Comparison of ENCODE assay signal across 8 cellular contexts in genomic region chr6:33204415-33205171, GRCh38. TPM values are rescaled to one million over a fixed set of nuclear protein-coding genes. Genes with fewer than 3 reads are reported as not detected.
DNase-seq lines count a peak whose midpoint lies in the region; ATAC-seq and TF ChIP-seq lines count a peak whose summit lies in the region.

HSD17B8 (plus strand) TSS chr6:33204655; CDS start chr6:33204669, 14 bp downstream.

- peaks cover 38% of the 10 kb centered on the region for H3K79me2 ChIP-seq in ACC112 (ENCODE audit: control insufficient read depth, insufficient read depth, low read length, unreplicated experiment)

- DNase-seq in NCI-H526 (lab: John Stamatoyannopoulos, UW): peak; percentile 69 to 96
- DNase-seq in activated CD4-positive, alpha-beta T cell treated with anti-CD3 and anti-CD28 coated beads, Interleukin-2, amount 50 U/mL, for 24 hours (ENCODE audit: low read depth in 1 of 2, low spot score in 1 of 2): peak; percentile 73 to 88
- peak; percentile 92 to 96 for DNase-seq in stimulated activated CD4-positive, alpha-beta T cell treated with anti-CD3 and anti-CD28 coated beads, Interleukin-2, amount 100 ng/mL, for 24 hours

- H3K27ac Mint-ChIP-seq in dendritic cell treated with granulocyte-macrophage colony-stimulating factor and Interleukin-4, amounts not matched to agents 40 ng/mL and 50 ng/mL, for 4 days: peak within 1 kb of the TSS; percentile 70

- H3K4me3 ChIP-seq in ACC112 (ENCODE audit: low read depth, low read length) (peak within 1 kb of the TSS; percentile 70), liver (ENCODE audit: low read depth in 1 of 3, low read length in 3 of 3) (peak within 1 kb of the TSS; percentile 38 to 68 (median 58))

- peaks cover 51% of the 10 kb centered on the region for H3K4me1 ChIP-seq in ACC112 (ENCODE audit: control insufficient read depth, insufficient read depth, low read length, unreplicated experiment)
- peaks cover 9 to 53% (median 37%) of the 10 kb centered on the region in 4 donors for H3K4me1 ChIP-seq in liver (ENCODE audit: control insufficient read depth in 4 of 4, insufficient read depth in 4 of 4, low read length in 3 of 4)

- peaks cover 69% of the 10 kb centered on the region for H3K36me3 Mint-ChIP-seq in dendritic cell treated with granulocyte-macrophage colony-stimulating factor and Interleukin-4, amounts not matched to agents 40 ng/mL and 50 ng/mL, for 4 days (ENCODE audit: low read depth)

- TF ChIP-seq CTCF in liver (IDR thresholded peaks at IDR 0.05; ENCODE audit: low read depth, low read length, missing input control): no peak

- peak; percentile 33 for ATAC-seq in GM18873 (IDR thresholded peaks at IDR 0.05; ENCODE audit: low FRiP score, unreplicated experiment)
- peak; percentile 51 for ATAC-seq in HG03354 (IDR thresholded peaks at IDR 0.05; ENCODE audit: poor library complexity, severe bottlenecking, unreplicated experiment)

- WGBS in liver: under 1% methylated on average over 47 of the region's 47 CpGs

- no peaks in the 10 kb centered on the region for H3K9me3 ChIP-seq in liver (ENCODE audit: control insufficient read depth in 4 of 4, low read length in 3 of 4)

- H3K9ac ChIP-seq in liver (ENCODE audit: low read depth in 1 of 2, low read length in 2 of 2): peak within 1 kb of the TSS; percentile 25 to 44

- peaks cover 76% of the 10 kb centered on the region for H3K4me1 Mint-ChIP-seq in dendritic cell treated with granulocyte-macrophage colony-stimulating factor and Interleukin-4, amounts not matched to agents 40 ng/mL and 50 ng/mL, for 4 days (ENCODE audit: low read depth)

- no peaks in the 10 kb centered on the region for H3K9me3 Mint-ChIP-seq in dendritic cell treated with granulocyte-macrophage colony-stimulating factor and Interleukin-4, amounts not matched to agents 40 ng/mL and 50 ng/mL, for 4 days

- no peak for TF ChIP-seq RAD21 in liver (IDR thresholded peaks at IDR 0.05)

- H3K27me3 ChIP-seq in ACC112 (ENCODE audit: insufficient read depth, low read length) (no peaks in the 10 kb centered on the region), liver (ENCODE audit: control insufficient read depth in 4 of 4, insufficient read depth in 4 of 4, low read length in 3 of 4) (no peaks in the 10 kb centered on the region)

- no peak within 1 kb of the TSS for H2AFZ ChIP-seq in ACC112 (ENCODE audit: low read length, unreplicated experiment)

- intact Hi-C loops in dendritic cell treated with granulocyte-macrophage colony-stimulating factor and Interleukin-4, amounts not matched to agents 40 ng/mL and 50 ng/mL, for 4 days (cut with micrococcal nuclease): no loop called here

- H3K4me3 Mint-ChIP-seq in dendritic cell treated with granulocyte-macrophage colony-stimulating factor and Interleukin-4, amounts not matched to agents 40 ng/mL and 50 ng/mL, for 4 days: peak within 1 kb of the TSS; percentile 81

- H3K27ac ChIP-seq in ACC112 (ENCODE audit: low read depth, low read length): peak within 1 kb of the TSS; percentile 90
- peak within 1 kb of the TSS; percentile 74 to 86 for H3K27ac ChIP-seq in liver (ENCODE audit: low read depth in 1 of 2, low read length in 2 of 2)

- H3K27me3 Mint-ChIP-seq in dendritic cell treated with granulocyte-macrophage colony-stimulating factor and Interleukin-4, amounts not matched to agents 40 ng/mL and 50 ng/mL, for 4 days: peaks cover 5% of the 10 kb centered on the region

- H3K36me3 ChIP-seq in ACC112 (ENCODE audit: insufficient read depth, low read length) (peaks cover 15% of the 10 kb centered on the region; the same call in 1 of the 2 replicates), liver (ENCODE audit: control insufficient read depth in 4 of 4, insufficient read depth in 3 of 4, low read depth in 1 of 4, low read length in 3 of 4) (peaks cover 3 to 21% (median 15%) of the 10 kb centered on the region in 4 donors)

TF ChIP-seq in liver, 16 proteins besides CTCF, POLR2A, EP300 and RAD21:
- TF ChIP-seq JUND (IDR thresholded peaks at IDR 0.05): no peak
- TF ChIP-seq SP1 (IDR thresholded peaks at IDR 0.05): peak; percentile 80
- TF ChIP-seq GABPA (IDR thresholded peaks at IDR 0.05 in 1 of 2, conservative IDR thresholded peaks at IDR 0.05 in 1 of 2): peak in 1 of 2 donors; percentile 12
- TF ChIP-seq ZBTB33 (IDR thresholded peaks at IDR 0.05): peak; percentile 47
- TF ChIP-seq HNF4G (IDR thresholded peaks at IDR 0.05): no peak
- peak; percentile 98 for TF ChIP-seq NR2F2 (IDR thresholded peaks at IDR 0.05)
- TF ChIP-seq YY1 (IDR thresholded peaks at IDR 0.05): peak; percentile 97
- TF ChIP-seq RXRA (IDR thresholded peaks at IDR 0.05): peak; percentile 87 to 93
- TF ChIP-seq FOXA1 (IDR thresholded peaks at IDR 0.05): no peak
- peak; percentile 77 to 80 for TF ChIP-seq HNF4A (conservative IDR thresholded peaks at IDR 0.05)
- TF ChIP-seq ATF3 (IDR thresholded peaks at IDR 0.05): no peak

RNA-seq across cellular contexts. Expression of gene HSD17B8, which starts in this region (rescaled TPM):
- 10 to 100 TPM; 24.5 to 31.2 TPM for total RNA-seq in liver
- 10 to 100 TPM; 43.7 to 52.3 TPM for polyA plus RNA-seq in liver

Comparison
In these comparisons a context has a peak if more than half of its experiments do, and no peak if none do; other contexts are left out.
1. Peak in every context shown above with its lines: DNase-seq, ATAC-seq, H3K4me3 ChIP-seq and H3K27ac ChIP-seq.